ENCODE assay signal across 8 cellular contexts in the genomic region with DNA sequence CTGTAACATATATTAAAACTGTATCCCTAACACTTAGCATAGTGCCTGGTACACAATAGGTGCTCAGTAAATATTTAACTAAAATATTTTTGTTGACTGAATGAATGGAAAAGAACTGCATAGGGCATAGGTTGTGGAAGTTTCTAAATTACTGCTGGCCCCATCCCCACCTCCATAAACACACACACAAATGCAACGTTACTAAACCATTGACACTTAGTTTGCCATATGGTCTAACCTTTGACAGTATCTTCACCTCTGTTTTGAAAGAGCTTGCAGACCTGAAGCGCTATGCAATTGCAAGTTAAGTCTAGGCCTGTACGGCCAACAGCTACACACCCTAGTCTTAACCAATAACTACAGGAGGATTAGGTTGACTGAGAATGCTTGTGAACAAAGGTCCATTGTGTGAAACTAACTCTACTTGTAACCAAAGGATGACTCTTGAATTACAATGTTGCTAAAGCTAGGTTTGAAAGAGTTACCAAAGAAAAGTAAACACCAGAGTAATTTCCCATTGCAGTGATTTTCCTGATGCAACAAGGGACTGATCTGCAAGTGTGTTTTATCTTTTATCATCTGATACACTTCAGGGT. TPM values are rescaled to one million over a fixed set of nuclear protein-coding genes. Genes with fewer than 3 reads are reported as not detected.
DNase-seq lines count a peak whose midpoint lies in the region; ATAC-seq and TF ChIP-seq lines count a peak whose summit lies in the region.

No MANE protein-coding gene starts in this region.

- H4K20me1 ChIP-seq in Loucy (ENCODE audit: insufficient read depth, low read length, poor library complexity, severe bottlenecking) = no peaks in the 10 kb centered on the region
- H4K20me1 ChIP-seq in Karpas-422 (ENCODE audit: insufficient read depth, low read depth, low read length) = no peaks in the 10 kb centered on the region

- intact Hi-C loops in CD8-positive, alpha-beta T cell (cut with DNase I, micrococcal nuclease) = loop anchor here (10.0 kb wide), 2 partner anchors 696 to 754 kb away; a partner anchor contains a TSS
- intact Hi-C loops in natural killer cell (cut with micrococcal nuclease) = loop anchor here (10.0 kb wide), 1 partner anchor 654 kb away; a partner anchor contains a TSS

- peaks cover 19% of the 10 kb centered on the region for H3K4me1 ChIP-seq in CD8-positive, alpha-beta T cell (ENCODE audit: insufficient read depth, low read length)
- H3K4me1 ChIP-seq in Loucy (ENCODE audit: insufficient read depth, low read length, poor library complexity, severe bottlenecking) = peaks cover 5% of the 10 kb centered on the region
- H3K4me1 ChIP-seq in Karpas-422 (ENCODE audit: low read length) = no peaks in the 10 kb centered on the region

- POLR2A ChIA-PET in CD8-positive, alpha-beta T cell (lab: Charles Lee) = interaction anchor here (1.9 kb wide), 1 partner anchor 365 kb away, joined by 8 read pairs; no protein-coding TSS in a partner anchor

- ATAC-seq in CD8-positive, alpha-beta T cell = no peak
- ATAC-seq in natural killer cell = no peak
- no peak for ATAC-seq in GM21717 (IDR thresholded peaks at IDR 0.05; ENCODE audit: unreplicated experiment)

- H3K9ac ChIP-seq in Loucy (ENCODE audit: low read depth, low read length, poor library complexity, severe bottlenecking) = no peak overlapping the region
- H3K9ac ChIP-seq in Karpas-422 (ENCODE audit: low read length) = no peak overlapping the region

- peak overlapping the region; percentile 61 for H3K4me3 ChIP-seq in CD8-positive, alpha-beta T cell (ENCODE audit: low read depth, low read length)
- no peak overlapping the region for H3K4me3 ChIP-seq in Loucy (ENCODE audit: low read length, poor library complexity, severe bottlenecking)
- no peak overlapping the region for H3K4me3 ChIP-seq in Karpas-422 (ENCODE audit: low read length)

- CTCF ChIA-PET in CD8-positive, alpha-beta T cell (lab: Charles Lee) = interaction anchor here (1.2 to 3.3 kb wide), 4 partner anchors 9 to 23 kb away, joined by 4 to 25 read pairs (median 6); no protein-coding TSS in a partner anchor

- peaks cover 25% of the 10 kb centered on the region for H3K4me1 Mint-ChIP-seq in CD8-positive, alpha-beta T cell (ENCODE audit: low read depth)
- peaks cover 8 to 19% of the 10 kb centered on the region in 2 donors for H3K4me1 Mint-ChIP-seq in natural killer cell

- no peaks in the 10 kb centered on the region for H3K36me3 ChIP-seq in CD8-positive, alpha-beta T cell (ENCODE audit: insufficient read depth, low read length)
- no peaks in the 10 kb centered on the region for H3K36me3 ChIP-seq in Loucy (ENCODE audit: insufficient read depth, low read length)
- H3K36me3 ChIP-seq in Karpas-422 (ENCODE audit: insufficient read depth, low read length) = no peaks in the 10 kb centered on the region

- H3K9me2 ChIP-seq in Loucy (replicated peaks; ENCODE audit: low read depth, low read length) (no peaks in the 10 kb centered on the region), Karpas-422 (replicated peaks; ENCODE audit: insufficient read depth, low read length) (no peaks in the 10 kb centered on the region)

- H3K4me3 Mint-ChIP-seq in CD8-positive, alpha-beta T cell = peak overlapping the region; percentile 78
- H3K4me3 Mint-ChIP-seq in natural killer cell = peak overlapping the region; percentile 75

- no peak for DNase-seq in CD8-positive, alpha-beta T cell
- DNase-seq in caudate nucleus (lab: John Stamatoyannopoulos, UW) = no peak
- no peak for DNase-seq in natural killer cell
- no peak for DNase-seq in stimulated activated CD4-positive, alpha-beta T cell treated with anti-CD3 and anti-CD28 coated beads, Interleukin-4, amount 100 ng/mL, for 24 hours
- no peak for DNase-seq in NCI-H524 treated with DMSO at 0.1 percent for 48 hours (lab: John Stamatoyannopoulos, UW)
- DNase-seq in Karpas-422 = no peak

- H3K4me2 ChIP-seq in Loucy (ENCODE audit: low read depth, low read length, poor library complexity, severe bottlenecking) = peak overlapping the region; percentile 56
- H3K4me2 ChIP-seq in Karpas-422 (ENCODE audit: low read depth, low read length, poor library complexity, severe bottlenecking) = no peak overlapping the region

- H3K9me3 Mint-ChIP-seq in CD8-positive, alpha-beta T cell = no peaks in the 10 kb centered on the region
- H3K9me3 Mint-ChIP-seq in natural killer cell = no peaks in the 10 kb centered on the region

- H3K36me3 Mint-ChIP-seq in CD8-positive, alpha-beta T cell = no peaks in the 10 kb centered on the region
- no peaks in the 10 kb centered on the region for H3K36me3 Mint-ChIP-seq in natural killer cell

- no peaks in the 10 kb centered on the region for H3F3A ChIP-seq in Loucy (ENCODE audit: low read depth)

- H3K9me3 ChIP-seq in CD8-positive, alpha-beta T cell (ENCODE audit: low read length) = no peaks in the 10 kb centered on the region
- H3K9me3 ChIP-seq in Loucy (ENCODE audit: insufficient read depth, low read depth, low read length) = no peaks in the 10 kb centered on the region
- no peaks in the 10 kb centered on the region for H3K9me3 ChIP-seq in Karpas-422 (ENCODE audit: low read length)

- TF ChIP-seq CTCF in CD8-positive, alpha-beta T cell (IDR thresholded peaks at IDR 0.05) = no peak
- TF ChIP-seq CTCF in Loucy (conservative IDR thresholded peaks at IDR 0.05; ENCODE audit: low read length) (no peak), natural killer cell (IDR thresholded peaks at IDR 0.05) (no peak)

- no peaks in the 10 kb centered on the region for H3K27me3 ChIP-seq in CD8-positive, alpha-beta T cell (ENCODE audit: insufficient read depth, low read length)
- H3K27me3 ChIP-seq in Loucy (ENCODE audit: insufficient read depth, low read length, poor library complexity, severe bottlenecking) (no peaks in the 10 kb centered on the region), Karpas-422 (ENCODE audit: low read length) (no peaks in the 10 kb centered on the region)

- H3K27ac ChIP-seq in CD8-positive, alpha-beta T cell (ENCODE audit: low read depth, low read length) = no peak overlapping the region
- H3K27ac ChIP-seq in caudate nucleus (ENCODE audit: low read depth, low read length) (peak overlapping the region; percentile 52), Karpas-422 (ENCODE audit: low read length) (no peak overlapping the region)

- H3K27me3 Mint-ChIP-seq in CD8-positive, alpha-beta T cell (ENCODE audit: low read depth) = no peaks in the 10 kb centered on the region
- no peaks in the 10 kb centered on the region for H3K27me3 Mint-ChIP-seq in natural killer cell (ENCODE audit: low read depth in 2 of 2)

- H2AFZ ChIP-seq in Loucy (ENCODE audit: low read length) = no peak overlapping the region
- no peak overlapping the region for H2AFZ ChIP-seq in Karpas-422 (ENCODE audit: low read length)

- peak overlapping the region; percentile 52 for H3K27ac Mint-ChIP-seq in CD8-positive, alpha-beta T cell
- no peak overlapping the region for H3K27ac Mint-ChIP-seq in natural killer cell

- H3K79me2 ChIP-seq in Loucy (ENCODE audit: insufficient read depth, low read length) (no peaks in the 10 kb centered on the region), Karpas-422 (ENCODE audit: low read length) (no peaks in the 10 kb centered on the region)

RNA-seq across cellular contexts. Expression of a gene that starts 0.9 kb away (rescaled TPM):
- not detected for total RNA-seq in CD8-positive, alpha-beta T cell
- under 1 TPM; 0.05 to 0.63 (median 0.25) TPM for total RNA-seq in natural killer cell
- total RNA-seq in Karpas-422 (2014; rRNA removed; shearing (Covaris generic); ENCODE audit: low replicate concordance) = not detected in 2 replicates

RNA-seq across cellular contexts. Expression of a gene that starts 5.9 kb away (rescaled TPM):
- 10 to 100 TPM; 33.8 to 38.8 TPM for total RNA-seq in CD8-positive, alpha-beta T cell
- 10 to 100 TPM; 28.5 to 32.8 (median 29.2) TPM for total RNA-seq in natural killer cell
- 6.4 and 10.0 TPM in 2 replicates for total RNA-seq in Karpas-422 (2014; rRNA removed; shearing (Covaris generic); ENCODE audit: low replicate concordance)
